In genomic region chr13:111461445-111462149, GRCh38 we compare ENCODE assay signal across 1 cellular context.
TF ChIP-seq lines count a peak whose summit lies in the region.

No MANE protein-coding gene starts in this region.

TF ChIP-seq in HepG2, 621 proteins besides CTCF, POLR2A, EP300 and RAD21 (continued from another document):
- TF ChIP-seq MNT (IDR thresholded peaks at IDR 0.05) = no peak
- TF ChIP-seq GPN1 (CRISPR knock-in tag; IDR thresholded peaks at IDR 0.05; ENCODE audit: borderline replicate concordance) = no peak
- TF ChIP-seq U2AF1 (optimal IDR thresholded peaks at IDR 0.05; ENCODE audit: low read depth, low read length) = no peak
- TF ChIP-seq AGO1 (IDR thresholded peaks at IDR 0.05; ENCODE audit: low read depth, low read length, poor library complexity, severe bottlenecking) = no peak
- TF ChIP-seq ZNF224 (CRISPR knock-in tag; IDR thresholded peaks at IDR 0.05) = no peak
- TF ChIP-seq REPIN1 (CRISPR knock-in tag; IDR thresholded peaks at IDR 0.05; ENCODE audit: borderline replicate concordance, low read depth) = no peak
- no peak for TF ChIP-seq JUNB (CRISPR knock-in tag; IDR thresholded peaks at IDR 0.05; ENCODE audit: borderline replicate concordance)
- no peak for TF ChIP-seq ZNF296 (CRISPR knock-in tag; conservative IDR thresholded peaks at IDR 0.05)
- no peak for TF ChIP-seq ZBTB39 (CRISPR knock-in tag; IDR thresholded peaks at IDR 0.05)
- TF ChIP-seq, protein P1, sequence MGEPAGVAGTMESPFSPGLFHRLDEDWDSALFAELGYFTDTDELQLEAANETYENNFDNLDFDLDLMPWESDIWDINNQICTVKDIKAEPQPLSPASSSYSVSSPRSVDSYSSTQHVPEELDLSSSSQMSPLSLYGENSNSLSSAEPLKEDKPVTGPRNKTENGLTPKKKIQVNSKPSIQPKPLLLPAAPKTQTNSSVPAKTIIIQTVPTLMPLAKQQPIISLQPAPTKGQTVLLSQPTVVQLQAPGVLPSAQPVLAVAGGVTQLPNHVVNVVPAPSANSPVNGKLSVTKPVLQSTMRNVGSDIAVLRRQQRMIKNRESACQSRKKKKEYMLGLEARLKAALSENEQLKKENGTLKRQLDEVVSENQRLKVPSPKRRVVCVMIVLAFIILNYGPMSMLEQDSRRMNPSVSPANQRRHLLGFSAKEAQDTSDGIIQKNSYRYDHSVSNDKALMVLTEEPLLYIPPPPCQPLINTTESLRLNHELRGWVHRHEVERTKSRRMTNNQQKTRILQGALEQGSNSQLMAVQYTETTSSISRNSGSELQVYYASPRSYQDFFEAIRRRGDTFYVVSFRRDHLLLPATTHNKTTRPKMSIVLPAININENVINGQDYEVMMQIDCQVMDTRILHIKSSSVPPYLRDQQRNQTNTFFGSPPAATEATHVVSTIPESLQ (CRISPR knock-in tag; conservative IDR thresholded peaks at IDR 0.05) = no peak
- TF ChIP-seq ZSCAN31 (CRISPR knock-in tag; IDR thresholded peaks at IDR 0.05; ENCODE audit: low read depth) = no peak
